ENCODE assay signal across 1 cellular context in the genomic region with DNA sequence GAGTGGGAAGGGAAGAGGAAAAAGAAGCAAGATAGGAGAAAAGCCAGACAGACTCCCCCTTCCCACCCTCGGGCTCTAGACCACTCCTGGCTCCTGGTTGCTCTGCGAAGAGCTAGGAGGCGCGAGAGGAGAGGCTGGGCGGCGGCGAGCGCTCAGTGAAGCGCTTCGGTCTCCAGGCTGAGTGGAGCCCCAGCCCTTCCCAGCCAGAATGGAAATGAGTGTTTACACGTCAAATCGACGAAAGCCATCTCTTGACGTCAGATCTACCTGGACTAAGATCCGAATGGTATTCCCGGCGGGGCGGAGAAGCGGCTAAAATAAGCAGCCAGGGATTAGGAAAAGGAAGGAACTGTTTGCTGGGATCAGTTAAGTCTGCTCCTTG.
TF ChIP-seq lines count a peak whose summit lies in the region.

TSS of gene PCSK1 (minus strand) at position 183 of the 382 bp plus-strand sequence. CDS start 206 bp downstream, outside the sequence.

TF ChIP-seq in HEK293, 187 proteins besides CTCF, POLR2A, EP300 and RAD21 (continued from another document):
- TF ChIP-seq, protein P1, sequence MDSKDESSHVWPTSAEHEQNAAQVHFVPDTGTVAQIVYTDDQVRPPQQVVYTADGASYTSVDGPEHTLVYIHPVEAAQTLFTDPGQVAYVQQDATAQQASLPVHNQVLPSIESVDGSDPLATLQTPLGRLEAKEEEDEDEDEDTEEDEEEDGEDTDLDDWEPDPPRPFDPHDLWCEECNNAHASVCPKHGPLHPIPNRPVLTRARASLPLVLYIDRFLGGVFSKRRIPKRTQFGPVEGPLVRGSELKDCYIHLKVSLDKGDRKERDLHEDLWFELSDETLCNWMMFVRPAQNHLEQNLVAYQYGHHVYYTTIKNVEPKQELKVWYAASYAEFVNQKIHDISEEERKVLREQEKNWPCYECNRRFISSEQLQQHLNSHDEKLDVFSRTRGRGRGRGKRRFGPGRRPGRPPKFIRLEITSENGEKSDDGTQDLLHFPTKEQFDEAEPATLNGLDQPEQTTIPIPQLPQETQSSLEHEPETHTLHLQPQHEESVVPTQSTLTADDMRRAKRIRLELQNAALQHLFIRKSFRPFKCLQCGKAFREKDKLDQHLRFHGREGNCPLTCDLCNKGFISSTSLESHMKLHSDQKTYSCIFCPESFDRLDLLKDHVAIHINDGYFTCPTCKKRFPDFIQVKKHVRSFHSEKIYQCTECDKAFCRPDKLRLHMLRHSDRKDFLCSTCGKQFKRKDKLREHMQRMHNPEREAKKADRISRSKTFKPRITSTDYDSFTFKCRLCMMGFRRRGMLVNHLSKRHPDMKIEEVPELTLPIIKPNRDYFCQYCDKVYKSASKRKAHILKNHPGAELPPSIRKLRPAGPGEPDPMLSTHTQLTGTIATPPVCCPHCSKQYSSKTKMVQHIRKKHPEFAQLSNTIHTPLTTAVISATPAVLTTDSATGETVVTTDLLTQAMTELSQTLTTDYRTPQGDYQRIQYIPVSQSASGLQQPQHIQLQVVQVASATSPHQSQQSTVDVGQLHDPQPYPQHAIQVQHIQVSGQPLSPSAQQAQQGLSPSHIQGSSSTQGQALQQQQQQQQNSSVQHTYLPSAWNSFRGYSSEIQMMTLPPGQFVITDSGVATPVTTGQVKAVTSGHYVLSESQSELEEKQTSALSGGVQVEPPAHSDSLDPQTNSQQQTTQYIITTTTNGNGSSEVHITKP (tag by site-specific recombination; IDR thresholded peaks at IDR 0.05): 0 out of 2 replicates have a peak, but pooled peaks have one; percentile 8
- TF ChIP-seq MZF1 (tag by site-specific recombination; IDR thresholded peaks at IDR 0.05; ENCODE audit: borderline replicate concordance): no peak
TF ChIP-seq in HEK293: peak in this region for 3.
